Comparison of ENCODE assay signal across 20 cellular contexts in genomic region chr19:55347442-55348009, GRCh38. TPM values are rescaled to one million over a fixed set of nuclear protein-coding genes. Genes with fewer than 3 reads are reported as not detected.
"Had no signal": no experiment of that assay in that cellular context is flagged by ENCODE, and none has a peak within 500 bp of the region (broad histone marks: within the 10 kb centered on the region; RNA-seq: fewer than 3 reads in every experiment).

No MANE protein-coding gene starts in this region.

- H3K9me3 ChIP-seq: heart right ventricle, left ventricle myocardium inferior, right lobe of liver had no signal

- H3K4me3 ChIP-seq: heart right ventricle, left ventricle myocardium inferior, right lobe of liver, smooth muscle cell had no signal

- ATAC-seq: activated CD4-positive, CD25-positive, alpha-beta regulatory T cell treated with anti-CD3 and anti-CD28 coated beads, Interleukin-2, amount 50 U/mL, for 24 hours; effector memory CD8-positive, alpha-beta T cell; right lobe of liver had no signal

- H3K27ac ChIP-seq: epithelial cell of prostate, heart right ventricle, left ventricle myocardium inferior, right lobe of liver had no signal

- H3K4me2 ChIP-seq: smooth muscle cell had no signal

- H3K36me3 ChIP-seq: right lobe of liver had no signal

- H3K36me3 Mint-ChIP-seq: natural killer cell, type B pancreatic cell had no signal

- H3K4me3 Mint-ChIP-seq: activated naive CD8-positive, alpha-beta T cell treated with anti-CD3 and anti-CD28 coated beads, Interleukin-2, amount 10 ng/mL, durations not matched to agents 7 days and 5 days; activated T-helper 1 cell treated with anti-CD3 and anti-CD28 coated beads, Interleukin-12 subunit alpha, Interleukin-12 subunit beta, Interleukin-2, Interleukin-4 antibody, amounts not matched to agents 30 ng/mL and 10 ng/mL and 1 ng/mL, durations not matched to agents 14 hours and 24 hours and 36 hours; natural killer cell; stimulated activated naive CD8-positive, alpha-beta T cell treated with anti-CD3 and anti-CD28 coated beads, Interleukin-15, Interleukin-2, amounts not matched to agents 100 ng/mL and 50 ng/mL, for 24 hours; T-helper 17 cell; type B pancreatic cell had no signal

- DNase-seq: activated CD4-positive, alpha-beta T cell treated with anti-CD3 and anti-CD28 coated beads, Interleukin-2, amount 50 U/mL, for 1 hour; activated CD8-positive, alpha-beta memory T cell treated with anti-CD3 and anti-CD28 coated beads for 24 hours; activated naive CD8-positive, alpha-beta T cell treated with anti-CD3 and anti-CD28 coated beads, Interleukin-2, amount 10 ng/mL, durations not matched to agents 7 days and 5 days; cerebellar nuclear complex; effector memory CD8-positive, alpha-beta T cell; heart right ventricle; left ventricle myocardium inferior; natural killer cell; T-helper 17 cell had no signal

- H3K4me1 ChIP-seq: left ventricle myocardium inferior, right lobe of liver had no signal

- H3K27ac Mint-ChIP-seq: activated naive CD8-positive, alpha-beta T cell treated with anti-CD3 and anti-CD28 coated beads, Interleukin-2, amount 10 ng/mL, durations not matched to agents 7 days and 5 days; activated T-helper 1 cell treated with anti-CD3 and anti-CD28 coated beads, Interleukin-12 subunit alpha, Interleukin-12 subunit beta, Interleukin-2, Interleukin-4 antibody, amounts not matched to agents 30 ng/mL and 10 ng/mL and 1 ng/mL, durations not matched to agents 14 hours and 24 hours and 36 hours; stimulated activated naive CD8-positive, alpha-beta T cell treated with anti-CD3 and anti-CD28 coated beads, Interleukin-15, Interleukin-2, amounts not matched to agents 100 ng/mL and 50 ng/mL, for 24 hours; T-helper 17 cell; type B pancreatic cell had no signal

- H3K9me3 Mint-ChIP-seq: activated naive CD8-positive, alpha-beta T cell treated with anti-CD3 and anti-CD28 coated beads, Interleukin-2, amount 10 ng/mL, durations not matched to agents 7 days and 5 days; activated T-helper 1 cell treated with anti-CD3 and anti-CD28 coated beads, Interleukin-12 subunit alpha, Interleukin-12 subunit beta, Interleukin-2, Interleukin-4 antibody, amounts not matched to agents 30 ng/mL and 10 ng/mL and 1 ng/mL, durations not matched to agents 14 hours and 24 hours and 36 hours; effector memory CD8-positive, alpha-beta T cell; natural killer cell; stimulated activated naive CD8-positive, alpha-beta T cell treated with anti-CD3 and anti-CD28 coated beads, Interleukin-15, Interleukin-2, amounts not matched to agents 100 ng/mL and 50 ng/mL, for 24 hours; type B pancreatic cell had no signal

- H3K27me3 ChIP-seq: right lobe of liver had no signal

RNA-seq across cellular contexts. Expression of gene COX6B2, which starts 7.0 kb away (rescaled TPM):
- total RNA-seq: heart right ventricle, left ventricle myocardium inferior, osteocyte, pulmonary artery endothelial cell, right lobe of liver had no signal

RNA-seq across cellular contexts. Expression of gene GARIN5B, which starts 15.5 kb away (rescaled TPM):
- total RNA-seq: activated naive CD8-positive, alpha-beta T cell treated with anti-CD3 and anti-CD28 coated beads, Interleukin-2, amount 10 ng/mL, durations not matched to agents 7 days and 5 days; frontal cortex; heart right ventricle; left ventricle myocardium inferior; natural killer cell; osteocyte; pulmonary artery endothelial cell; right lobe of liver; smooth muscle cell; temporal lobe had no signal

RNA-seq across cellular contexts. Expression of gene TMEM150B, which starts 22.4 kb away (rescaled TPM):
- total RNA-seq: activated T-helper 1 cell treated with anti-CD3 and anti-CD28 coated beads, Interleukin-12 subunit alpha, Interleukin-12 subunit beta, Interleukin-2, Interleukin-4 antibody, amounts not matched to agents 30 ng/mL and 10 ng/mL and 1 ng/mL, durations not matched to agents 14 hours and 24 hours and 36 hours; frontal cortex; osteocyte; pulmonary artery endothelial cell; smooth muscle cell; temporal lobe had no signal

RNA-seq across cellular contexts. Expression of gene IL11, which starts 22.7 kb away (rescaled TPM):
- total RNA-seq: activated T-helper 1 cell treated with anti-CD3 and anti-CD28 coated beads, Interleukin-12 subunit alpha, Interleukin-12 subunit beta, Interleukin-2, Interleukin-4 antibody, amounts not matched to agents 30 ng/mL and 10 ng/mL and 1 ng/mL, durations not matched to agents 14 hours and 24 hours and 36 hours; heart right ventricle; left ventricle myocardium inferior; right lobe of liver had no signal
